ENCODE assay signal across 8 cellular contexts in the genomic region with DNA sequence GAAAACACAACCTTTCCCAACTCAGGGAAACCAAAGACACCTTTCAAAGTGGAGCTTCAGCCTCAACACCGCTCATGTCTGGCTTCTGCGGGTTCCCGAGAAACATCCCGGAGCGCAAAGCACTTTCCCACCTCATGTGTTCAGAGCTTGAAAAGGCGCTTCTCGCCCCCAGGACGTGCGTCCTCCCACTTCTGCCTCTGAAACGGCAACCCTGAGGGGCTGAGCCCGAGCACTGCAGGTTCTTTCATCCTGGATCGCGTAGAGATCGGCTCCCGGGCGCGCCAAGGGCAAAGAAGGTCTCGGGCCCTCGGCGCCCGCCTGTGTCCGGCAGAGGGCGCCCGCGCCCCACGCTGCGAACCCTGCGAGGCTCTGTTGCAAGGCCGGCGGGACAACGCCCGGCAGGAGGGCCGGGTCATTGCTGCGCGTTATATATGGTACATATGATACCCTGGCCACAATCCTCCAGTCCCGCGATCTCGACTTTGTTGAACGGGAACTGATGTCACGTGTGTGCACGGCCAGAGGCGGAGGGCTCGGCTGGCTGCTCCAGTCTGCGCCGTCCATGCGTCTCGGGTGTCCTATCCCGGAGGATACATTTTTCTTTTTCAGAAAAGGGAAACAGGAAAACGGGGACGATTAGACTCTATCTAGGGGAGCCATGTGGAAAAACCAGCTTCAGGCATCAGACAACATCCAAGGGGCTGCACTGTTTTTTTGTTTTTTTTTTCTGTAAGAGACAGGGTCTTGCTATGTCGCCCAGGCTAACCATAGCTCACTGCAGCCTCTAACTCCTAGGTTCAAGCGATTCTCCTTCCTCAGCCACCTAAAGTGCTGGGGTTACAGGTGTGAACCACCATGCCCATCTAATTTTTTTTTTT. TPM values are rescaled to one million over a fixed set of nuclear protein-coding genes. Genes with fewer than 3 reads are reported as not detected.
DNase-seq lines count a peak whose midpoint lies in the region; ATAC-seq and TF ChIP-seq lines count a peak whose summit lies in the region.

No MANE protein-coding gene starts in this region.

- H3K36me3 ChIP-seq in colonic mucosa, result no peaks in the 10 kb centered on the region

- peak; percentile 87 for ATAC-seq in HG03135 (IDR thresholded peaks at IDR 0.05; ENCODE audit: unreplicated experiment)
- ATAC-seq in activated CD4-positive, alpha-beta T cell treated with anti-CD3 and anti-CD28 coated beads for 36 hours, result peak; percentile 98

- POLR2A ChIA-PET in activated CD4-positive, alpha-beta T cell treated with anti-CD3 and anti-CD28 coated beads for 36 hours (lab: Charles Lee), result interaction anchor here (0.6 to 1.2 kb wide), 2 partner anchors 52 to 417 kb away, joined by 3 to 8 read pairs; no protein-coding TSS in a partner anchor

- intact Hi-C loops in activated CD4-positive, alpha-beta T cell treated with anti-CD3 and anti-CD28 coated beads for 36 hours (cut with DNase I, micrococcal nuclease), result loop anchor here (1.0 to 10.0 kb wide), 9 partner anchors 51 to 798 kb away; a partner anchor contains a TSS
- intact Hi-C loops in colonic mucosa (cut with DNase I), result loop anchor here (5.0 to 10.0 kb wide), 3 partner anchors 91 to 418 kb away; no protein-coding TSS in a partner anchor

- no peaks in the 10 kb centered on the region for H3K27me3 ChIP-seq in colonic mucosa

- H3K36me3 Mint-ChIP-seq in activated CD4-positive, alpha-beta T cell treated with anti-CD3 and anti-CD28 coated beads for 36 hours (ENCODE audit: low read depth), result peaks cover 4% of the 10 kb centered on the region

- no peaks in the 10 kb centered on the region for H3K9me3 ChIP-seq in colonic mucosa

- peak; percentile 98 for TF ChIP-seq CTCF in colonic mucosa (IDR thresholded peaks at IDR 0.05)

- peak overlapping the region; percentile 37 for H3K4me3 ChIP-seq in colonic mucosa

- H3K9ac ChIP-seq in colonic mucosa (ENCODE audit: low read depth in 2 of 2, low read length in 2 of 2), result peak overlapping the region; percentile 61 to 84

- CTCF ChIA-PET in activated CD4-positive, alpha-beta T cell treated with anti-CD3 and anti-CD28 coated beads for 36 hours (lab: Charles Lee), result interaction anchor here (0.5 to 4.3 kb wide), 30 partner anchors 8 to 458 kb away, joined by 3 to 49 read pairs (median 4); a partner anchor contains a TSS

- H3K4me1 Mint-ChIP-seq in activated CD4-positive, alpha-beta T cell treated with anti-CD3 and anti-CD28 coated beads for 36 hours, result peaks cover 6% of the 10 kb centered on the region

- peaks cover 6% of the 10 kb centered on the region for H3K27me3 Mint-ChIP-seq in activated CD4-positive, alpha-beta T cell treated with anti-CD3 and anti-CD28 coated beads for 36 hours

- no peaks in the 10 kb centered on the region for H3K4me1 ChIP-seq in colonic mucosa

- peak overlapping the region; percentile 35 for H3K4me3 Mint-ChIP-seq in activated CD4-positive, alpha-beta T cell treated with anti-CD3 and anti-CD28 coated beads for 36 hours

- peaks cover under 1% of the 10 kb centered on the region for H3K9me3 Mint-ChIP-seq in activated CD4-positive, alpha-beta T cell treated with anti-CD3 and anti-CD28 coated beads for 36 hours (ENCODE audit: low read depth)

- no peak overlapping the region for H3K27ac Mint-ChIP-seq in activated CD4-positive, alpha-beta T cell treated with anti-CD3 and anti-CD28 coated beads for 36 hours

- DNase-seq in SIG-M5 treated with dmso at 0.1 percent for 504 hours (lab: John Stamatoyannopoulos, UW; ENCODE audit: unreplicated experiment) (peak; percentile 86), SIG-M5 (lab: John Stamatoyannopoulos, UW) (no peak), NCI-H345 (lab: John Stamatoyannopoulos, UW) (peak; percentile 86), colonic mucosa (peak; percentile 91), left kidney (ENCODE audit: low read depth, low spot score) (peak; percentile 96)
- peak; percentile 87 for DNase-seq in activated CD4-positive, alpha-beta T cell treated with anti-CD3 and anti-CD28 coated beads for 36 hours
- peak; percentile 74 to 80 for DNase-seq in stimulated activated CD4-positive, alpha-beta T cell treated with anti-CD3 and anti-CD28 coated beads, Interleukin-1b, Interleukin-23, amount 100 ng/mL, for 4 hours (ENCODE audit: low read depth in 2 of 2)

- H3K27ac ChIP-seq in colonic mucosa, result peak overlapping the region; percentile 13

RNA-seq across cellular contexts. Expression of a gene that starts 19.1 kb away (rescaled TPM):
- total RNA-seq in activated CD4-positive, alpha-beta T cell treated with anti-CD3 and anti-CD28 coated beads for 36 hours, result 10 to 100 TPM; 13.2 to 16.0 TPM
- total RNA-seq in colonic mucosa, result 10 to 100 TPM; 28.4 to 39.0 TPM

RNA-seq across cellular contexts. Expression of a gene that starts 27.2 kb away (rescaled TPM):
- 1 to 10 TPM; 2.4 to 4.2 TPM for total RNA-seq in activated CD4-positive, alpha-beta T cell treated with anti-CD3 and anti-CD28 coated beads for 36 hours
- 10 to 100 TPM; 34.9 to 36.2 TPM for total RNA-seq in colonic mucosa

Comparison
In these comparisons a context has a peak if more than half of its experiments do, and no peak if none do; other contexts are left out.
1. RNA of a gene that starts 27.2 kb away (total RNA-seq): 34.9 to 36.2 TPM in colonic mucosa; 2.4 to 4.2 TPM in activated CD4-positive, alpha-beta T cell treated with anti-CD3 and anti-CD28 coated beads for 36 hours; every median in the first group is over 4 times any median in the second.